In genomic region chr12:44846826-44847225, GRCh38 we compare ENCODE assay signal across 17 cellular contexts. TPM values are rescaled to one million over a fixed set of nuclear protein-coding genes. Genes with fewer than 3 reads are reported as not detected.
DNase-seq lines count a peak whose midpoint lies in the region; ATAC-seq and TF ChIP-seq lines count a peak whose summit lies in the region.
"Had no signal": no experiment of that assay in that cellular context is flagged by ENCODE, and none has a peak within 500 bp of the region (broad histone marks: within the 10 kb centered on the region; RNA-seq: fewer than 3 reads in every experiment).

No MANE protein-coding gene starts in this region.

- 48 to 79% (median 60%) methylated on average over 1 of the region's 1 CpG for WGBS in stomach, 5 donors

- DNase-seq in activated naive CD4-positive, alpha-beta T cell treated with anti-CD3 and anti-CD28 coated beads, Interleukin-2, amount 10 ng/mL, durations not matched to agents 7 days and 5 days = no peak
- DNase-seq in activated naive CD4-positive, alpha-beta T cell (lab: John Stamatoyannopoulos, UW) = no peak
- DNase-seq in amniotic epithelial cell (ENCODE audit: low read depth) = peak; percentile 2
- DNase-seq in stomach = no peak
- DNase-seq in stimulated activated naive CD4-positive, alpha-beta T cell treated with Interleukin-2 at 50 U/mL for 16 hours (lab: John Stamatoyannopoulos, UW) = no peak
- DNase-seq: Caco-2, H9, left ventricle myocardium inferior, NCI-H2029 treated with DMSO at 0.1 percent for 48 hours, NCI-H446 treated with DMSO at 0.1 percent for 48 hours had no signal

- H3K27me3 Mint-ChIP-seq in activated naive CD4-positive, alpha-beta T cell treated with anti-CD3 and anti-CD28 coated beads, Interleukin-2, amount 10 ng/mL, durations not matched to agents 7 days and 5 days = no peaks in the 10 kb centered on the region
- no peaks in the 10 kb centered on the region for H3K27me3 Mint-ChIP-seq in stimulated activated memory B cell treated with anti-CD40 and anti-IgM and Interleukin-4, amounts not matched to agents 10 μg/mL and 1 μg/mL and 100 μg/mL, for 72 hours

- H3K27me3 ChIP-seq in OCI-LY1 (ENCODE audit: insufficient read depth, low read length) = no peaks in the 10 kb centered on the region
- no peaks in the 10 kb centered on the region for H3K27me3 ChIP-seq in stomach
- H3K27me3 ChIP-seq: esophagus muscularis mucosa had no signal

- TF ChIP-seq POLR2A in stomach (IDR thresholded peaks at IDR 0.05) = no peak

- no peak overlapping the region for H3K4me3 Mint-ChIP-seq in activated naive CD4-positive, alpha-beta T cell treated with anti-CD3 and anti-CD28 coated beads, Interleukin-2, amount 10 ng/mL, durations not matched to agents 7 days and 5 days
- H3K4me3 Mint-ChIP-seq in stimulated activated memory B cell treated with anti-CD40 and anti-IgM and Interleukin-4, amounts not matched to agents 10 μg/mL and 1 μg/mL and 100 μg/mL, for 72 hours = no peak overlapping the region
- H3K4me3 Mint-ChIP-seq: H9, WTC11 had no signal

- H3K4me2 ChIP-seq in OCI-LY1 (ENCODE audit: low read length) = peak overlapping the region; percentile 73; the same call in 1 of the 2 replicates

- peaks cover 16% of the 10 kb centered on the region for H3K36me3 Mint-ChIP-seq in activated naive CD4-positive, alpha-beta T cell treated with anti-CD3 and anti-CD28 coated beads, Interleukin-2, amount 10 ng/mL, durations not matched to agents 7 days and 5 days
- H3K36me3 Mint-ChIP-seq in stimulated activated memory B cell treated with anti-CD40 and anti-IgM and Interleukin-4, amounts not matched to agents 10 μg/mL and 1 μg/mL and 100 μg/mL, for 72 hours = no peaks in the 10 kb centered on the region
- H3K36me3 Mint-ChIP-seq: WTC11 had no signal

- H2AFZ ChIP-seq in OCI-LY1 (ENCODE audit: low read length) = no peak overlapping the region

- no peak overlapping the region for H3K4me3 ChIP-seq in OCI-LY1 (ENCODE audit: low read depth, low read length, poor library complexity, severe bottlenecking)
- no peak overlapping the region for H3K4me3 ChIP-seq in stomach
- H3K4me3 ChIP-seq: esophagus muscularis mucosa, left ventricle myocardium inferior had no signal

- H3K79me2 ChIP-seq in OCI-LY1 (ENCODE audit: insufficient read depth, low read length) = 0 out of 2 replicates have a peak, but pooled peaks cover 3% of the 10 kb centered on the region

- peaks cover 84% of the 10 kb centered on the region for H3K4me1 Mint-ChIP-seq in activated naive CD4-positive, alpha-beta T cell treated with anti-CD3 and anti-CD28 coated beads, Interleukin-2, amount 10 ng/mL, durations not matched to agents 7 days and 5 days
- H3K4me1 Mint-ChIP-seq in stimulated activated memory B cell treated with anti-CD40 and anti-IgM and Interleukin-4, amounts not matched to agents 10 μg/mL and 1 μg/mL and 100 μg/mL, for 72 hours = peaks cover 29% of the 10 kb centered on the region

- TF ChIP-seq CTCF in OCI-LY1 (IDR thresholded peaks at IDR 0.05; ENCODE audit: low read length) (no peak), stomach (IDR thresholded peaks at IDR 0.05) (no peak)

- H3K4me1 ChIP-seq in OCI-LY1 (ENCODE audit: insufficient read depth, low read length, severe bottlenecking) (peaks cover 90% of the 10 kb centered on the region), stomach (peaks cover 0 to 7% (median 2%) of the 10 kb centered on the region in 4 donors)
- H3K4me1 ChIP-seq: Caco-2, esophagus muscularis mucosa, left ventricle myocardium inferior had no signal

- H3K27ac Mint-ChIP-seq in activated naive CD4-positive, alpha-beta T cell treated with anti-CD3 and anti-CD28 coated beads, Interleukin-2, amount 10 ng/mL, durations not matched to agents 7 days and 5 days = peak overlapping the region; percentile 93
- peak overlapping the region; percentile 81 for H3K27ac Mint-ChIP-seq in stimulated activated memory B cell treated with anti-CD40 and anti-IgM and Interleukin-4, amounts not matched to agents 10 μg/mL and 1 μg/mL and 100 μg/mL, for 72 hours
- H3K27ac Mint-ChIP-seq: H9, WTC11 had no signal

- peaks cover 8% of the 10 kb centered on the region; the same call in 1 of the 2 replicates for H3F3A ChIP-seq in OCI-LY1 (ENCODE audit: insufficient read depth, low read length)

- H4K20me1 ChIP-seq in OCI-LY1 (ENCODE audit: insufficient read depth, low read length) = no peaks in the 10 kb centered on the region

- CTCF ChIA-PET in activated naive CD4-positive, alpha-beta T cell treated with anti-CD3 and anti-CD28 coated beads, Interleukin-2, amount 10 ng/mL, durations not matched to agents 7 days and 5 days (lab: Charles Lee) = interaction anchor here (0.8 to 3.8 kb wide), 3 partner anchors 28 to 71 kb away, joined by 3 to 18 read pairs (median 3); no protein-coding TSS in a partner anchor

- no peaks in the 10 kb centered on the region for H3K9me2 ChIP-seq in OCI-LY1 (ENCODE audit: low read depth, low read length)

- H3K9me3 Mint-ChIP-seq in activated naive CD4-positive, alpha-beta T cell treated with anti-CD3 and anti-CD28 coated beads, Interleukin-2, amount 10 ng/mL, durations not matched to agents 7 days and 5 days = no peaks in the 10 kb centered on the region
- no peaks in the 10 kb centered on the region for H3K9me3 Mint-ChIP-seq in stimulated activated memory B cell treated with anti-CD40 and anti-IgM and Interleukin-4, amounts not matched to agents 10 μg/mL and 1 μg/mL and 100 μg/mL, for 72 hours
- H3K9me3 Mint-ChIP-seq: H9, WTC11 had no signal

- H3K9ac ChIP-seq in OCI-LY1 (ENCODE audit: low read length) = peak overlapping the region; percentile 62

- no peak for ATAC-seq in stimulated activated memory B cell treated with anti-CD40 and anti-IgM and Interleukin-4, amounts not matched to agents 10 μg/mL and 1 μg/mL and 100 μg/mL, for 72 hours
- ATAC-seq in GM21717 (IDR thresholded peaks at IDR 0.05; ENCODE audit: unreplicated experiment) = no peak
- ATAC-seq: WTC11 had no signal

- H3K9me3 ChIP-seq in OCI-LY1 (ENCODE audit: low read length) = no peaks in the 10 kb centered on the region
- H3K9me3 ChIP-seq in stomach = no peaks in the 10 kb centered on the region
- H3K9me3 ChIP-seq: Caco-2, esophagus muscularis mucosa, left ventricle myocardium inferior had no signal

- TF ChIP-seq EP300 in stomach (IDR thresholded peaks at IDR 0.05) = no peak

- H3K36me3 ChIP-seq in OCI-LY1 (ENCODE audit: insufficient read depth, low read length) (no peaks in the 10 kb centered on the region), stomach (no peaks in the 10 kb centered on the region)
- H3K36me3 ChIP-seq: esophagus muscularis mucosa, left ventricle myocardium inferior had no signal

- intact Hi-C loops in stomach (cut with DNase I; ENCODE audit: low total_unique reads) = no loop called here

- H3K27ac ChIP-seq in OCI-LY1 (ENCODE audit: low read depth, low read length, poor library complexity, severe bottlenecking) (peak overlapping the region; percentile 98), stomach (no peak overlapping the region)
- H3K27ac ChIP-seq: esophagus muscularis mucosa, HL-60, left ventricle myocardium inferior had no signal

RNA-seq across cellular contexts. Expression of gene NELL2, which starts 29.3 kb away (rescaled TPM):
- 100 to 1,000 TPM in 1 of 5 donors, 10 to 100 TPM in 1, 1 to 10 TPM in 3; 1.9 to 133 (median 3.5) TPM for total RNA-seq in stomach
- 1 to 10 TPM in 2 of 3 donors, under 1 TPM in 1; 0.50 to 3.4 (median 2.6) TPM for polyA plus RNA-seq in stomach
- total RNA-seq: bronchial epithelial cell had no signal
